19 cellular contexts compared by ENCODE assay signal in genomic region chr4:154528866-154529265, GRCh38. TPM values are rescaled to one million over a fixed set of nuclear protein-coding genes. Genes with fewer than 3 reads are reported as not detected.
DNase-seq lines count a peak whose midpoint lies in the region; ATAC-seq, FAIRE-seq and TF ChIP-seq lines count a peak whose summit lies in the region.
"Had no signal": no experiment of that assay in that cellular context is flagged by ENCODE, and none has a peak within 500 bp of the region (broad histone marks: within the 10 kb centered on the region; RNA-seq: fewer than 3 reads in every experiment).

No MANE protein-coding gene starts in this region.

- H3K4me3 Mint-ChIP-seq in activated T-helper 1 cell treated with anti-CD3 and anti-CD28 coated beads, Interleukin-12 subunit alpha, Interleukin-12 subunit beta, Interleukin-2, Interleukin-4 antibody, amounts not matched to agents 30 ng/mL and 10 ng/mL and 1 ng/mL, durations not matched to agents 14 hours and 24 hours and 36 hours, result no peak overlapping the region
- H3K4me3 Mint-ChIP-seq: CD4-positive, alpha-beta T cell; GM23338; IgD-negative memory B cell had no signal

- no peak overlapping the region for H3K4me3 ChIP-seq in heart right ventricle
- no peak overlapping the region for H3K4me3 ChIP-seq in bronchial epithelial cell (ENCODE audit: low read depth, low read length)
- H3K4me3 ChIP-seq: GM12878, GM23338 had no signal

- H3K4me1 ChIP-seq in heart right ventricle, result peaks cover 0 to 4% (median 0%) of the 10 kb centered on the region in 9 donors

- H3K27me3 Mint-ChIP-seq in activated T-helper 1 cell treated with anti-CD3 and anti-CD28 coated beads, Interleukin-12 subunit alpha, Interleukin-12 subunit beta, Interleukin-2, Interleukin-4 antibody, amounts not matched to agents 30 ng/mL and 10 ng/mL and 1 ng/mL, durations not matched to agents 14 hours and 24 hours and 36 hours (ENCODE audit: insufficient read depth), result peaks cover 6% of the 10 kb centered on the region

- no peak for FAIRE-seq in bronchial epithelial cell (lab: Jason Lieb, UNC)
- FAIRE-seq: GM12878 had no signal

- no peak overlapping the region for H3K27ac Mint-ChIP-seq in activated T-helper 1 cell treated with anti-CD3 and anti-CD28 coated beads, Interleukin-12 subunit alpha, Interleukin-12 subunit beta, Interleukin-2, Interleukin-4 antibody, amounts not matched to agents 30 ng/mL and 10 ng/mL and 1 ng/mL, durations not matched to agents 14 hours and 24 hours and 36 hours
- H3K27ac Mint-ChIP-seq: CD4-positive, alpha-beta T cell; GM23338; IgD-negative memory B cell had no signal

- TF ChIP-seq POLR2A in erythroblast (IDR thresholded peaks at IDR 0.05; ENCODE audit: low read length), result no peak

- H3K27me3 ChIP-seq in heart right ventricle (peaks cover 0 to 9% (median 0%) of the 10 kb centered on the region in 7 donors), bronchial epithelial cell (ENCODE audit: control insufficient read depth, insufficient read depth, low read length) (no peaks in the 10 kb centered on the region)

- intact Hi-C loops in left cardiac atrium (cut with DNase I) (no loop called here), heart right ventricle (cut with DNase I) (no loop called here)
- intact Hi-C loops in activated T-helper 1 cell treated with anti-CD3 and anti-CD28 coated beads, Interleukin-12 subunit alpha, Interleukin-12 subunit beta, Interleukin-2, Interleukin-4 antibody, amounts not matched to agents 30 ng/mL and 10 ng/mL and 1 ng/mL, durations not matched to agents 14 hours and 24 hours and 36 hours (cut with micrococcal nuclease), result no loop called here

- DNase-seq in left cardiac atrium (no peak), heart right ventricle (no peak), bronchial epithelial cell (ENCODE audit: low read depth) (peak; percentile 83), glomerular visceral epithelial cell (ENCODE audit: extremely low spot score) (peak; percentile 11), erythroblast (lab: John Stamatoyannopoulos, UW) (no peak), caudate nucleus (lab: John Stamatoyannopoulos, UW) (no peak)
- DNase-seq in activated T-helper 1 cell treated with anti-CD3 and anti-CD28 coated beads, Interleukin-12 subunit alpha, Interleukin-12 subunit beta, Interleukin-2, Interleukin-4 antibody, amounts not matched to agents 30 ng/mL and 10 ng/mL and 1 ng/mL, durations not matched to agents 14 hours and 24 hours and 36 hours (ENCODE audit: low spot score), result no peak
- DNase-seq: AML-193; CD4-positive, alpha-beta T cell; DMS79; NCI-H446 treated with DMSO at 0.1 percent for 48 hours; NCI-H82 had no signal

- H3K9me3 ChIP-seq in heart right ventricle, result no peaks in the 10 kb centered on the region

- ATAC-seq in left cardiac atrium (peak; percentile 38 to 75), heart right ventricle (no peak), HG03135 (IDR thresholded peaks at IDR 0.05; ENCODE audit: unreplicated experiment) (no peak)
- ATAC-seq: GM12878, GM23338 had no signal

- no peaks in the 10 kb centered on the region for H3K36me3 Mint-ChIP-seq in activated T-helper 1 cell treated with anti-CD3 and anti-CD28 coated beads, Interleukin-12 subunit alpha, Interleukin-12 subunit beta, Interleukin-2, Interleukin-4 antibody, amounts not matched to agents 30 ng/mL and 10 ng/mL and 1 ng/mL, durations not matched to agents 14 hours and 24 hours and 36 hours (ENCODE audit: low read depth)
- H3K36me3 Mint-ChIP-seq: IgD-negative memory B cell had no signal

- no peaks in the 10 kb centered on the region for H3K9me3 Mint-ChIP-seq in activated T-helper 1 cell treated with anti-CD3 and anti-CD28 coated beads, Interleukin-12 subunit alpha, Interleukin-12 subunit beta, Interleukin-2, Interleukin-4 antibody, amounts not matched to agents 30 ng/mL and 10 ng/mL and 1 ng/mL, durations not matched to agents 14 hours and 24 hours and 36 hours
- H3K9me3 Mint-ChIP-seq: CD4-positive, alpha-beta T cell; GM23338; IgD-negative memory B cell had no signal

- H3K27ac ChIP-seq in heart right ventricle, result no peak overlapping the region
- no peak overlapping the region for H3K27ac ChIP-seq in caudate nucleus (ENCODE audit: low read depth, low read length)

- TF ChIP-seq CTCF in heart right ventricle (IDR thresholded peaks at IDR 0.05), result no peak
- TF ChIP-seq CTCF in bronchial epithelial cell (IDR thresholded peaks at IDR 0.05; ENCODE audit: insufficient read depth, low read length, severe bottlenecking), result no peak

- H3K36me3 ChIP-seq in heart right ventricle (no peaks in the 10 kb centered on the region), bronchial epithelial cell (ENCODE audit: control insufficient read depth, insufficient read depth, low read length) (no peaks in the 10 kb centered on the region)

- WGBS in heart right ventricle, 2 donors, result 52 to 65% methylated on average over 2 of the region's 2 CpGs

- H3K4me1 Mint-ChIP-seq in activated T-helper 1 cell treated with anti-CD3 and anti-CD28 coated beads, Interleukin-12 subunit alpha, Interleukin-12 subunit beta, Interleukin-2, Interleukin-4 antibody, amounts not matched to agents 30 ng/mL and 10 ng/mL and 1 ng/mL, durations not matched to agents 14 hours and 24 hours and 36 hours (ENCODE audit: low read depth), result peaks cover 11% of the 10 kb centered on the region

RNA-seq across cellular contexts. Expression of gene PLRG1, which starts 21.3 kb away (rescaled TPM):
- total RNA-seq in left cardiac atrium (10 to 100 TPM; 43.2 to 51.0 TPM), heart right ventricle (10 to 100 TPM; 35.3 to 49.1 (median 41.7) TPM), bronchial epithelial cell (99.9 and 106 TPM in 2 replicates)
- 10 to 100 TPM; 33.4 to 35.6 TPM for polyA plus RNA-seq in heart right ventricle
- total RNA-seq in activated T-helper 1 cell treated with anti-CD3 and anti-CD28 coated beads, Interleukin-12 subunit alpha, Interleukin-12 subunit beta, Interleukin-2, Interleukin-4 antibody, amounts not matched to agents 30 ng/mL and 10 ng/mL and 1 ng/mL, durations not matched to agents 14 hours and 24 hours and 36 hours, result 96.4 and 100 TPM in 2 replicates

RNA-seq across cellular contexts. Expression of gene FGB, which starts 33.9 kb away (rescaled TPM):
- total RNA-seq in left cardiac atrium (under 1 TPM; 0.21 to 0.32 TPM), heart right ventricle (1 to 10 TPM in 1 of 10 donors, not detected in 9; 1.2 TPM), bronchial epithelial cell (not detected in 2 replicates)
- not detected for polyA plus RNA-seq in heart right ventricle
- not detected in 2 replicates for total RNA-seq in activated T-helper 1 cell treated with anti-CD3 and anti-CD28 coated beads, Interleukin-12 subunit alpha, Interleukin-12 subunit beta, Interleukin-2, Interleukin-4 antibody, amounts not matched to agents 30 ng/mL and 10 ng/mL and 1 ng/mL, durations not matched to agents 14 hours and 24 hours and 36 hours
- total RNA-seq: CD4-positive, alpha-beta T cell; G401; GM23338; HT-29; RPMI7951 had no signal
- polyA plus RNA-seq: GM23338, IgD-negative memory B cell had no signal

RNA-seq across cellular contexts. Expression of gene DCHS2, which starts 37.3 kb away (rescaled TPM):
- total RNA-seq in left cardiac atrium (under 1 TPM in 1 of 2 donors, not detected in 1; 0.03 TPM), heart right ventricle (under 1 TPM in 4 of 10 donors, not detected in 6; 0.02 to 0.14 (median 0.04) TPM), bronchial epithelial cell (not detected in 2 replicates)
- under 1 TPM in 1 of 2 donors, not detected in 1; under 0.01 TPM for polyA plus RNA-seq in heart right ventricle
- total RNA-seq in activated T-helper 1 cell treated with anti-CD3 and anti-CD28 coated beads, Interleukin-12 subunit alpha, Interleukin-12 subunit beta, Interleukin-2, Interleukin-4 antibody, amounts not matched to agents 30 ng/mL and 10 ng/mL and 1 ng/mL, durations not matched to agents 14 hours and 24 hours and 36 hours, result not detected in 2 replicates
- total RNA-seq: G401, HT-29, RPMI7951 had no signal

Comparison
In these comparisons a context has a peak if more than half of its experiments do, and no peak if none do; other contexts are left out.
1. ATAC-seq: peak in left cardiac atrium (2 of 2); none in heart right ventricle (0 of 8) and HG03135 (single experiment).
2. DNase-seq: peak in bronchial epithelial cell (single experiment) and glomerular visceral epithelial cell (single experiment); none in left cardiac atrium (single experiment), heart right ventricle (0 of 2), erythroblast (0 of 2), activated T-helper 1 cell treated with anti-CD3 and anti-CD28 coated beads, Interleukin-12 subunit alpha, Interleukin-12 subunit beta, Interleukin-2, Interleukin-4 antibody, amounts not matched to agents 30 ng/mL and 10 ng/mL and 1 ng/mL, durations not matched to agents 14 hours and 24 hours and 36 hours (single experiment) and caudate nucleus (0 of 61).